In genomic region chr12:4401108-4401507, GRCh38 we compare ENCODE assay signal across 37 cellular contexts. TPM values are rescaled to one million over a fixed set of nuclear protein-coding genes. Genes with fewer than 3 reads are reported as not detected.
"Had no signal": no experiment of that assay in that cellular context is flagged by ENCODE, and none has a peak within 500 bp of the region (broad histone marks: within the 10 kb centered on the region; RNA-seq: fewer than 3 reads in every experiment).

No MANE protein-coding gene starts in this region.

- H3K4me3 ChIP-seq: MG63 had no signal

- H3K36me3 ChIP-seq: MG63 had no signal

- DNase-seq: Karpas-422, Kasumi-1, MG63, MM.1S, MV-4-11, NCI-H1048, NCI-H1092, NCI-H1092 treated with DMSO at 0.1 percent for 48 hours, NCI-H1105, NCI-H1105 treated with DMSO at 0.1 percent for 48 hours, NCI-H1417, NCI-H1417 treated with DMSO at 0.1 percent for 48 hours, NCI-H1436, NCI-H1436 treated with DMSO at 0.1 percent for 48 hours, NCI-H146, NCI-H1694, NCI-H1694 treated with DMSO at 0.1 percent for 48 hours, NCI-H187, NCI-H187 treated with DMSO at 0.1 percent for 48 hours, NCI-H1930, NCI-H2029, NCI-H2029 treated with DMSO at 0.1 percent for 48 hours, NCI-H2081, NCI-H2081 treated with DMSO at 0.1 percent for 48 hours, NCI-H2107, NCI-H2171, NCI-H2171 treated with DMSO at 0.1 percent for 48 hours, NCI-H2227 treated with DMSO at 0.1 percent for 48 hours, NCI-H226, NCI-H345, NCI-H446, NCI-H446 treated with DMSO at 0.1 percent for 48 hours, NCI-H510A, NCI-H510A treated with DMSO at 0.1 percent for 48 hours had no signal

- H3K9me3 ChIP-seq: MG63 had no signal

RNA-seq across cellular contexts. Expression of gene FGF23, which starts 21.6 kb away (rescaled TPM):
- total RNA-seq: M059J, NCI-H460 had no signal

RNA-seq across cellular contexts. Expression of gene FGF6, which starts 44.5 kb away (rescaled TPM):
- total RNA-seq: LHCN-M2, M059J, NCI-H460 had no signal
